8 cellular contexts compared by ENCODE assay signal in genomic region chr9:104868687-104869404, GRCh38. TPM values are rescaled to one million over a fixed set of nuclear protein-coding genes. Genes with fewer than 3 reads are reported as not detected.
DNase-seq lines count a peak whose midpoint lies in the region; ATAC-seq, FAIRE-seq and TF ChIP-seq lines count a peak whose summit lies in the region.

No MANE protein-coding gene starts in this region.

- intact Hi-C loops in esophagus muscularis mucosa (cut with DNase I) = loop anchor here (5.0 kb wide), 2 partner anchors 58 to 288 kb away; partner anchors contain the start of gene ABCA1

- no peak for TF ChIP-seq EP300 in esophagus muscularis mucosa (IDR thresholded peaks at IDR 0.05)

- peaks cover 29% of the 10 kb centered on the region for H3K36me3 Mint-ChIP-seq in nephron progenitor cell (ENCODE audit: low read depth)

- DNase-seq in DMS 273 treated with DMSO at 0.1 percent for 48 hours (lab: John Stamatoyannopoulos, UW) (peak; percentile 55), HL-60 (ENCODE audit: low read depth in 1 of 2, low spot score in 1 of 2) (peak; percentile 78 to 84), RWPE2 (ENCODE audit: low spot score) (no peak), esophagus muscularis mucosa (ENCODE audit: extremely low spot score) (no peak), nephron progenitor cell (peak; percentile 70), cortex of kidney (lab: John Stamatoyannopoulos, UW) (no peak), D721Med (ENCODE audit: insufficient read length, low spot score) (no peak)

- ATAC-seq in GM21515 (IDR thresholded peaks at IDR 0.05; ENCODE audit: unreplicated experiment) = peak; percentile 85
- peak; percentile 80 for ATAC-seq in RWPE2 (ENCODE audit: low read depth)

- FAIRE-seq in D721Med (lab: Jason Lieb, UNC) = no peak

- H3K27me3 ChIP-seq in HL-60 (ENCODE audit: insufficient read depth, poor library complexity, severe bottlenecking) (no peaks in the 10 kb centered on the region), RWPE2 (ENCODE audit: insufficient read depth, poor library complexity, severe bottlenecking) (no peaks in the 10 kb centered on the region), esophagus muscularis mucosa (no peaks in the 10 kb centered on the region)

- H3K9me3 Mint-ChIP-seq in nephron progenitor cell = peaks cover 3% of the 10 kb centered on the region

- H3K27me3 Mint-ChIP-seq in nephron progenitor cell (ENCODE audit: low read depth, poor library complexity) = peaks cover 7% of the 10 kb centered on the region

- TF ChIP-seq POLR2A in esophagus muscularis mucosa (IDR thresholded peaks at IDR 0.05; ENCODE audit: low read depth) = no peak

- 34% methylated on average over 12 of the region's 12 CpGs for WGBS in esophagus muscularis mucosa

- H3K4me1 ChIP-seq in RWPE2 (ENCODE audit: insufficient read depth, poor library complexity, severe bottlenecking) (peaks cover 53% of the 10 kb centered on the region), esophagus muscularis mucosa (peaks cover 46 to 90% (median 71%) of the 10 kb centered on the region in 4 donors)

- H3K4me3 Mint-ChIP-seq in nephron progenitor cell = peak overlapping the region; percentile 61

- H3K9me3 ChIP-seq in RWPE2 (ENCODE audit: severe bottlenecking) = no peaks in the 10 kb centered on the region
- no peaks in the 10 kb centered on the region for H3K9me3 ChIP-seq in esophagus muscularis mucosa

- no peak for TF ChIP-seq CTCF in HL-60 (IDR thresholded peaks at IDR 0.05; ENCODE audit: insufficient read depth, low read length)
- TF ChIP-seq CTCF in RWPE2 (IDR thresholded peaks at IDR 0.05; ENCODE audit: poor library complexity, severe bottlenecking) = no peak
- TF ChIP-seq CTCF in esophagus muscularis mucosa (IDR thresholded peaks at IDR 0.05) = no peak
- no peak for TF ChIP-seq CTCF in nephron progenitor cell (IDR thresholded peaks at IDR 0.05)
- TF ChIP-seq CTCF in D721Med (IDR thresholded peaks at IDR 0.05; ENCODE audit: insufficient read depth, missing control alignments) = no peak

- H3K4me3 ChIP-seq in HL-60 (replicated peaks; ENCODE audit: insufficient read depth, low read length) (no peak overlapping the region), RWPE2 (ENCODE audit: severe bottlenecking) (no peak overlapping the region), esophagus muscularis mucosa (no peak overlapping the region)

- H3K36me3 ChIP-seq in RWPE2 (ENCODE audit: low read depth) (no peaks in the 10 kb centered on the region), esophagus muscularis mucosa (peaks cover 0 to 43% (median 20%) of the 10 kb centered on the region in 4 donors)

- peak overlapping the region; percentile 97 for H3K27ac Mint-ChIP-seq in nephron progenitor cell

- no peak overlapping the region for H3K27ac ChIP-seq in HL-60 (replicated peaks)
- peak overlapping the region; percentile 98 for H3K27ac ChIP-seq in RWPE2 (ENCODE audit: poor library complexity, severe bottlenecking)
- peak overlapping the region; percentile 53 to 80 (median 64) for H3K27ac ChIP-seq in esophagus muscularis mucosa (replicated peaks in 1 of 4)

- peaks cover 68% of the 10 kb centered on the region for H3K4me1 Mint-ChIP-seq in nephron progenitor cell

RNA-seq across cellular contexts. Expression of gene ABCA1, which starts 59.1 kb away (rescaled TPM):
- total RNA-seq in esophagus muscularis mucosa = 10 to 100 TPM; 47.8 to 73.9 (median 54.7) TPM

Comparison
In these comparisons a context has a peak if more than half of its experiments do, and no peak if none do; other contexts are left out.
1. DNase-seq: peak in DMS 273 treated with DMSO at 0.1 percent for 48 hours (single experiment), HL-60 (2 of 2) and nephron progenitor cell (single experiment); none in RWPE2 (single experiment), esophagus muscularis mucosa (single experiment), cortex of kidney (single experiment) and D721Med (single experiment).